1 cellular context compared by ENCODE assay signal in genomic region chr1:30929135-30929889, GRCh38.
TF ChIP-seq lines count a peak whose summit lies in the region.

No MANE protein-coding gene starts in this region.

TF ChIP-seq in WTC11, 78 proteins besides CTCF, POLR2A, EP300 and RAD21 (continued from another document):
- 0 out of 2 replicates have a peak, but pooled peaks have one; percentile 4 for TF ChIP-seq ZNF532 (CRISPR knock-in tag; IDR thresholded peaks at IDR 0.05; ENCODE audit: borderline replicate concordance)
- TF ChIP-seq AR (CRISPR knock-in tag; IDR thresholded peaks at IDR 0.05): 0 out of 2 replicates have a peak, but pooled peaks have one; percentile 15
- no peak for TF ChIP-seq NR1H2 (CRISPR knock-in tag; IDR thresholded peaks at IDR 0.05)
- TF ChIP-seq EMX1 (CRISPR knock-in tag; IDR thresholded peaks at IDR 0.05): peak; percentile 82
- TF ChIP-seq KAT7 (CRISPR knock-in tag; IDR thresholded peaks at IDR 0.05; ENCODE audit: borderline replicate concordance): no peak
- TF ChIP-seq ZNF423 (CRISPR knock-in tag; IDR thresholded peaks at IDR 0.05): no peak
- no peak for TF ChIP-seq MAX (CRISPR knock-in tag; IDR thresholded peaks at IDR 0.05)
- TF ChIP-seq GABPB1 (CRISPR knock-in tag; IDR thresholded peaks at IDR 0.05): no peak
- no peak for TF ChIP-seq HMGA2 (CRISPR knock-in tag; IDR thresholded peaks at IDR 0.05)
- no peak for TF ChIP-seq SMAD3 (CRISPR knock-in tag; IDR thresholded peaks at IDR 0.05; ENCODE audit: borderline replicate concordance)
- TF ChIP-seq ZNF232 (CRISPR knock-in tag; IDR thresholded peaks at IDR 0.05): no peak
